15 cellular contexts compared by ENCODE assay signal in the genomic region with DNA sequence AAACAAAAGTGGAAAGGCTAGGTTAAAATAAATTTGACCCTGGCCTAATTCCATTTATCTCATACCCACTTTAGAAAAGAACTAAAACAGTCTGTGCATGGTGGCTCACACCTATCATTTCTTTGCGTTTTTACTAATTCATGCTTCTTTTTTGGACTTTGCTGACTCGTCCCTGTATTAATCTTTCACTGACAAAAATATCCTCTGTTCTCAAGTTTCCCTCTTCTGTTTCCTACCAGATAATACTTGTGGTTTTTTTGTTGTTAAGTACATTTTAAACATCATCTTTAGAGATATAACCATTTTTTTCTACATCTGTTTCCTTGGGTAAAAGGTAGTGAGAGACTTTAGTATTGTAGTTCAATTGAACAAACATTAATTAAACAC. TPM values are rescaled to one million over a fixed set of nuclear protein-coding genes. Genes with fewer than 3 reads are reported as not detected.
DNase-seq lines count a peak whose midpoint lies in the region; ATAC-seq and TF ChIP-seq lines count a peak whose summit lies in the region.
"Had no signal": no experiment of that assay in that cellular context is flagged by ENCODE, and none has a peak within 500 bp of the region (broad histone marks: within the 10 kb centered on the region; RNA-seq: fewer than 3 reads in every experiment).

No MANE protein-coding gene starts in this region.

- no peak overlapping the region for H3K9ac ChIP-seq in SK-N-MC (ENCODE audit: insufficient read length)
- H3K9ac ChIP-seq in endodermal cell (ENCODE audit: extremely low read depth, low read length, poor library complexity, severe bottlenecking) = no peak overlapping the region
- H3K9ac ChIP-seq in smooth muscle cell (ENCODE audit: low read depth) = no peak overlapping the region

- H3K27ac ChIP-seq in SK-N-MC (peak overlapping the region; percentile 29; the same call in 1 of the 2 replicates), endodermal cell (ENCODE audit: low read depth, low read length) (no peak overlapping the region), smooth muscle cell (ENCODE audit: low read depth) (peak overlapping the region; percentile 29)

- no peaks in the 10 kb centered on the region for H3K9me3 ChIP-seq in SK-N-MC (ENCODE audit: low read depth, low read length)
- H3K9me3 ChIP-seq in endodermal cell (ENCODE audit: control insufficient read depth, low read length) = no peaks in the 10 kb centered on the region
- no peaks in the 10 kb centered on the region for H3K9me3 ChIP-seq in smooth muscle cell (replicated peaks; ENCODE audit: low read depth)
- H3K9me3 ChIP-seq: thyroid gland had no signal

- TF ChIP-seq CTCF in endodermal cell (conservative IDR thresholded peaks at IDR 0.05) (no peak), smooth muscle cell (IDR thresholded peaks at IDR 0.05; ENCODE audit: borderline replicate concordance, insufficient read depth, poor library complexity, severe bottlenecking) (no peak)

- ATAC-seq in GM21423 (IDR thresholded peaks at IDR 0.05; ENCODE audit: unreplicated experiment) (no peak), HG03442 (IDR thresholded peaks at IDR 0.05; ENCODE audit: unreplicated experiment) (no peak)

- DNase-seq in activated T-cell treated with anti-CD3 and anti-CD28 coated beads, Interleukin-2, amount 50 U/mL, for 24 hours = no peak
- DNase-seq in activated T-cell treated with anti-CD3 and anti-CD28 coated beads for 4 hours = no peak
- DNase-seq in SK-N-MC (ENCODE audit: low read depth, low spot score) = no peak
- no peak for DNase-seq in endodermal cell
- no peak for DNase-seq in smooth muscle cell (lab: John Stamatoyannopoulos, UW; ENCODE audit: unreplicated experiment)
- DNase-seq in hippocampal formation (lab: John Stamatoyannopoulos, UW) = no peak
- DNase-seq: activated CD4-positive, alpha-beta T cell treated with anti-CD3 and anti-CD28 coated beads for 1 hour; amygdala; mammary epithelial cell; NCI-H1105; NCI-H69; SIG-M5; thyroid gland had no signal

- H3K36me3 Mint-ChIP-seq in activated T-cell treated with anti-CD3 and anti-CD28 coated beads, Interleukin-2, amount 50 U/mL, for 24 hours (ENCODE audit: low read depth) = peaks cover 59% of the 10 kb centered on the region
- H3K36me3 Mint-ChIP-seq in endodermal cell (ENCODE audit: low read depth) = peaks cover 6% of the 10 kb centered on the region

- WGBS in endodermal cell (ENCODE audit: insufficient coverage in 1 of 2, insufficient read length in 1 of 2), 2 experiments = 86 to 100% methylated on average over 1 to 2 of the region's 2 CpGs
- WGBS in smooth muscle cell (ENCODE audit: low lambda C conversion rate) = 18% methylated on average over 2 of the region's 2 CpGs

- peak overlapping the region; percentile 9 for H3K4me3 Mint-ChIP-seq in activated T-cell treated with anti-CD3 and anti-CD28 coated beads, Interleukin-2, amount 50 U/mL, for 24 hours
- no peak overlapping the region for H3K4me3 Mint-ChIP-seq in endodermal cell

- peak overlapping the region; percentile 83 for H3K27ac Mint-ChIP-seq in activated T-cell treated with anti-CD3 and anti-CD28 coated beads, Interleukin-2, amount 50 U/mL, for 24 hours
- peak overlapping the region; percentile 39 for H3K27ac Mint-ChIP-seq in endodermal cell

- no peak overlapping the region for H3K4me3 ChIP-seq in SK-N-MC
- H3K4me3 ChIP-seq in endodermal cell (ENCODE audit: low read length) = no peak overlapping the region
- no peak overlapping the region for H3K4me3 ChIP-seq in smooth muscle cell
- H3K4me3 ChIP-seq: thyroid gland had no signal

- H3K4me1 ChIP-seq in endodermal cell (ENCODE audit: control insufficient read depth, insufficient read depth, low read length) (no peaks in the 10 kb centered on the region), smooth muscle cell (ENCODE audit: low read depth) (peaks cover 6% of the 10 kb centered on the region)

- H3K27me3 Mint-ChIP-seq in activated T-cell treated with anti-CD3 and anti-CD28 coated beads, Interleukin-2, amount 50 U/mL, for 24 hours = no peaks in the 10 kb centered on the region
- H3K27me3 Mint-ChIP-seq in endodermal cell (ENCODE audit: insufficient read depth) = no peaks in the 10 kb centered on the region

- no peaks in the 10 kb centered on the region for H3K36me3 ChIP-seq in SK-N-MC (ENCODE audit: insufficient read depth, low read length)
- no peaks in the 10 kb centered on the region for H3K36me3 ChIP-seq in endodermal cell (ENCODE audit: control insufficient read depth, insufficient read depth, low read length)
- H3K36me3 ChIP-seq in smooth muscle cell (ENCODE audit: low read depth) = no peaks in the 10 kb centered on the region
- H3K36me3 ChIP-seq: thyroid gland had no signal

- peaks cover 9% of the 10 kb centered on the region for H4K20me1 ChIP-seq in smooth muscle cell (ENCODE audit: low read depth)

- peak overlapping the region; percentile 7 for H3K4me2 ChIP-seq in smooth muscle cell

- H3K4me1 Mint-ChIP-seq in activated T-cell treated with anti-CD3 and anti-CD28 coated beads, Interleukin-2, amount 50 U/mL, for 24 hours (ENCODE audit: low read depth) = peaks cover 71% of the 10 kb centered on the region
- H3K4me1 Mint-ChIP-seq in endodermal cell = peaks cover 6% of the 10 kb centered on the region

- no peak overlapping the region for H2AFZ ChIP-seq in smooth muscle cell (ENCODE audit: low read depth)

- no peaks in the 10 kb centered on the region for H3F3A ChIP-seq in smooth muscle cell (ENCODE audit: low read depth)

- H3K27me3 ChIP-seq in endodermal cell (ENCODE audit: control insufficient read depth, insufficient read depth, low read length, poor library complexity, severe bottlenecking) (no peaks in the 10 kb centered on the region), smooth muscle cell (ENCODE audit: low read depth) (no peaks in the 10 kb centered on the region)
- H3K27me3 ChIP-seq: thyroid gland had no signal

- no peaks in the 10 kb centered on the region for H3K9me3 Mint-ChIP-seq in activated T-cell treated with anti-CD3 and anti-CD28 coated beads, Interleukin-2, amount 50 U/mL, for 24 hours
- no peaks in the 10 kb centered on the region for H3K9me3 Mint-ChIP-seq in endodermal cell

- H3K79me2 ChIP-seq in smooth muscle cell (ENCODE audit: low read depth) = peaks cover 28% of the 10 kb centered on the region

RNA-seq across cellular contexts. Expression of a gene that starts 11.5 kb away (rescaled TPM):
- 10 to 100 TPM; 14.7 to 20.3 TPM for total RNA-seq in endodermal cell
- 11.6 TPM for polyA plus RNA-seq in endodermal cell (2013, experiment 1 of 2)
- polyA plus RNA-seq in endodermal cell (2013, experiment 2 of 2) = 12.0 TPM
- total RNA-seq in smooth muscle cell = 11.0 and 16.9 TPM in 2 replicates
- 6.7 and 7.3 TPM in 2 replicates for polyA plus RNA-seq in smooth muscle cell

RNA-seq across cellular contexts. Expression of a gene that starts 11.7 kb away (rescaled TPM):
- 10 to 100 TPM; 13.2 to 13.7 TPM for total RNA-seq in endodermal cell
- 14.2 TPM for polyA plus RNA-seq in endodermal cell (2013, experiment 1 of 2)
- 14.4 TPM for polyA plus RNA-seq in endodermal cell (2013, experiment 2 of 2)
- 22.5 and 24.0 TPM in 2 replicates for total RNA-seq in smooth muscle cell
- 15.0 and 16.8 TPM in 2 replicates for polyA plus RNA-seq in smooth muscle cell
